7 cellular contexts compared by ENCODE assay signal in genomic region chr17:17836818-17837379, GRCh38. TPM values are rescaled to one million over a fixed set of nuclear protein-coding genes. Genes with fewer than 3 reads are reported as not detected.
DNase-seq lines count a peak whose midpoint lies in the region; ATAC-seq, FAIRE-seq and TF ChIP-seq lines count a peak whose summit lies in the region.

SREBF1 (minus strand) TSS chr17:17836986; CDS start chr17:17836817, 169 bp downstream.

- 4% methylated on average over 46 of the region's 52 CpGs; no CpG with 5 or more reads in 1 of the 2 experiments for WGBS in H1 (ENCODE audit: extremely low coverage in 1 of 2, insufficient coverage in 1 of 2, insufficient read length in 1 of 2, insufficient replicate concordance in 2 of 2, low coverage in 1 of 2, low lambda C conversion rate in 2 of 2, missing lambda C conversion rate in 1 of 2), 2 experiments

- H3K4ac ChIP-seq in H1 (replicated peaks; ENCODE audit: insufficient read length, low read depth, low read length): peak within 1 kb of the TSS; percentile 84

- POLR2A ChIA-PET in activated CD4-positive, alpha-beta memory T cell treated with anti-CD3 and anti-CD28 coated beads, Interleukin-2, amount 10 ng/mL, durations not matched to agents 7 days and 5 days (lab: Charles Lee): interaction anchor here (0.6 to 8.5 kb wide), 23 partner anchors 11 to 556 kb away, joined by 3 to 322 read pairs (median 7); partner anchors contain the start of genes ATPAF2, COPS3, DRC3 and GID4
- POLR2A ChIA-PET in H1 (lab: Charles Lee; ENCODE audit: partially characterized antibody): interaction anchor here (0.6 to 18.4 kb wide), 35 partner anchors 9 to 342 kb away, joined by 3 to 532 read pairs (median 5); no protein-coding TSS in a partner anchor

- no peak for FAIRE-seq in H1 (lab: Jason Lieb, UNC)

- H3K27me3 Mint-ChIP-seq in GM23338 (ENCODE audit: insufficient read depth, low read depth, poor library complexity): peaks cover 34% of the 10 kb centered on the region
- no peaks in the 10 kb centered on the region for H3K27me3 Mint-ChIP-seq in activated CD4-positive, alpha-beta memory T cell treated with anti-CD3 and anti-CD28 coated beads, Interleukin-2, amount 10 ng/mL, durations not matched to agents 7 days and 5 days

- H3K27me3 ChIP-seq in GM23338 (ENCODE audit: insufficient read depth) (no peaks in the 10 kb centered on the region), H1 (replicated peaks in 1 of 4; ENCODE audit: control insufficient read depth in 3 of 4, extremely low read depth in 1 of 4, insufficient read depth in 3 of 4, low read length in 3 of 4) (no peaks in the 10 kb centered on the region)

- peak within 1 kb of the TSS; percentile 92 for H2BK15ac ChIP-seq in H1 (ENCODE audit: low read length)

- no peaks in the 10 kb centered on the region for H3K9me3 Mint-ChIP-seq in GM23338
- H3K9me3 Mint-ChIP-seq in activated CD4-positive, alpha-beta memory T cell treated with anti-CD3 and anti-CD28 coated beads, Interleukin-2, amount 10 ng/mL, durations not matched to agents 7 days and 5 days: no peaks in the 10 kb centered on the region

- H3K23ac ChIP-seq in H1 (ENCODE audit: insufficient read length): no peak within 1 kb of the TSS

- H3K14ac ChIP-seq in H1 (ENCODE audit: insufficient read length): no peak within 1 kb of the TSS

- H3K36me3 ChIP-seq in GM23338 (ENCODE audit: insufficient read depth) (no peaks in the 10 kb centered on the region), H1 (ENCODE audit: control insufficient read depth in 2 of 4, insufficient read depth in 4 of 4, low read length in 3 of 4) (peaks cover 0 to 5% (median under 1%) of the 10 kb centered on the region in 4 experiments; a peak in 4 of 8 replicates)

- no peaks in the 10 kb centered on the region for H3K9me2 ChIP-seq in GM23338 (ENCODE audit: insufficient read depth)

- peak within 1 kb of the TSS; percentile 80 for H3K4me3 Mint-ChIP-seq in GM23338
- H3K4me3 Mint-ChIP-seq in activated CD4-positive, alpha-beta memory T cell treated with anti-CD3 and anti-CD28 coated beads, Interleukin-2, amount 10 ng/mL, durations not matched to agents 7 days and 5 days: peak within 1 kb of the TSS; percentile 80

- CTCF ChIA-PET in activated CD4-positive, alpha-beta memory T cell treated with anti-CD3 and anti-CD28 coated beads, Interleukin-2, amount 10 ng/mL, durations not matched to agents 7 days and 5 days (lab: Charles Lee): interaction anchor here (1.0 to 2.6 kb wide), 5 partner anchors 11 to 25 kb away, joined by 4 to 23 read pairs (median 11); no protein-coding TSS in a partner anchor
- CTCF ChIA-PET in H1 (lab: Charles Lee; ENCODE audit: partially characterized antibody): interaction anchor here (0.6 to 6.6 kb wide), 12 partner anchors 9 to 197 kb away, joined by 3 to 66 read pairs (median 6); no protein-coding TSS in a partner anchor

- no peak for DNase-seq in GM12864 (ENCODE audit: low read depth)
- DNase-seq in GM23338 (ENCODE audit: low spot score): peak; percentile 95
- DNase-seq in M059J (ENCODE audit: low read depth): peak; percentile 48
- peak; percentile 73 for DNase-seq in activated CD4-positive, alpha-beta memory T cell treated with anti-CD3 and anti-CD28 coated beads, Interleukin-2, amount 10 ng/mL, durations not matched to agents 7 days and 5 days
- peak; percentile 59 to 84 for DNase-seq in H1 (ENCODE audit: low read depth in 1 of 2, low spot score in 2 of 2)
- no peak for DNase-seq in mesenteric fat pad (ENCODE audit: low spot score)
- DNase-seq in stimulated activated CD8-positive, alpha-beta memory T cell treated with anti-CD3 and anti-CD28 coated beads, Interleukin-7, amount 100 ng/mL, for 48 hours (ENCODE audit: extremely low read depth in 1 of 2, low read depth in 1 of 2): peak; percentile 50 to 52

- H3F3A ChIP-seq in GM23338 (replicated peaks; ENCODE audit: low read depth): peaks cover 26% of the 10 kb centered on the region

- H3K79me2 ChIP-seq in GM23338 (replicated peaks; ENCODE audit: insufficient read depth) (peaks cover 42% of the 10 kb centered on the region), H1 (ENCODE audit: control insufficient read depth in 1 of 2, insufficient read depth in 2 of 2, low read length in 2 of 2) (peaks cover 23 to 37% of the 10 kb centered on the region in 2 experiments)

- H2BK12ac ChIP-seq in H1 (ENCODE audit: low read depth, low read length): peak within 1 kb of the TSS; percentile 99

- H3K79me1 ChIP-seq in H1 (ENCODE audit: low read depth, low read length): peaks cover 7% of the 10 kb centered on the region

- peaks cover 15% of the 10 kb centered on the region for H3K23me2 ChIP-seq in H1 (ENCODE audit: low read depth, low read length)

- peaks cover 57% of the 10 kb centered on the region for H3K4me1 ChIP-seq in GM23338 (ENCODE audit: insufficient read depth)
- H3K4me1 ChIP-seq in H1 (replicated peaks in 1 of 4; ENCODE audit: control insufficient read depth in 3 of 4, insufficient read depth in 4 of 4, low read length in 3 of 4): peaks cover 19 to 48% (median 39%) of the 10 kb centered on the region in 4 experiments

- peaks cover 38% of the 10 kb centered on the region for H4K20me1 ChIP-seq in GM23338 (replicated peaks; ENCODE audit: insufficient read depth)
- peaks cover 16 to 17% of the 10 kb centered on the region in 2 experiments for H4K20me1 ChIP-seq in H1 (replicated peaks in 1 of 2; ENCODE audit: control insufficient read depth in 1 of 2, insufficient read depth in 2 of 2, low read length in 2 of 2)

- peak within 1 kb of the TSS; percentile 98 for H4K8ac ChIP-seq in H1 (ENCODE audit: extremely low read depth, insufficient read depth, low read length)

- peak within 1 kb of the TSS; percentile 63 for H4K5ac ChIP-seq in H1 (ENCODE audit: insufficient read length, low read depth, low read length)

- peak within 1 kb of the TSS; percentile 99 for H2BK5ac ChIP-seq in H1 (ENCODE audit: low read depth, low read length)

- peaks cover 30% of the 10 kb centered on the region for H3K36me3 Mint-ChIP-seq in GM23338 (ENCODE audit: low read depth)
- H3K36me3 Mint-ChIP-seq in activated CD4-positive, alpha-beta memory T cell treated with anti-CD3 and anti-CD28 coated beads, Interleukin-2, amount 10 ng/mL, durations not matched to agents 7 days and 5 days (ENCODE audit: low read depth): peaks cover 35% of the 10 kb centered on the region

- H3K4me2 ChIP-seq in GM23338: peak within 1 kb of the TSS; percentile 93
- H3K4me2 ChIP-seq in H1 (ENCODE audit: insufficient read depth in 1 of 2, low read depth in 2 of 2, low read length in 2 of 2): peak within 1 kb of the TSS; percentile 79 to 86

- peak within 1 kb of the TSS; percentile 96 to 99 (median 99) for H3K9ac ChIP-seq in H1 (replicated peaks in 1 of 4; ENCODE audit: extremely low read depth in 1 of 4, low read depth in 3 of 4, low read length in 3 of 4)

- no peak for TF ChIP-seq CTCF in GM12864 (IDR thresholded peaks at IDR 0.05; ENCODE audit: low read depth, low read length, missing control alignments)
- no peak for TF ChIP-seq CTCF in GM23338 (conservative IDR thresholded peaks at IDR 0.05; ENCODE audit: low read depth in 2 of 2)
- no peak for TF ChIP-seq CTCF in H1 (IDR thresholded peaks at IDR 0.05; ENCODE audit: control extremely low read depth in 1 of 3, insufficient read depth in 1 of 3, low read depth in 1 of 3, low read length in 3 of 3)

- H3K18ac ChIP-seq in H1 (ENCODE audit: extremely low read depth, low read length): peak within 1 kb of the TSS; percentile 99

- H3K4me3 ChIP-seq in GM12864 (ENCODE audit: low read depth, low read length): peak within 1 kb of the TSS; percentile 90
- H3K4me3 ChIP-seq in GM23338: peak within 1 kb of the TSS; percentile 97
- peak within 1 kb of the TSS; percentile 81 to 99 (median 96) for H3K4me3 ChIP-seq in H1 (ENCODE audit: extremely low read depth in 1 of 4, insufficient read depth in 2 of 4, low read depth in 3 of 4, low read length in 4 of 4)

- no peak for TF ChIP-seq RAD21 in H1 (IDR thresholded peaks at IDR 0.05 in 1 of 2, conservative IDR thresholded peaks at IDR 0.05 in 1 of 2; ENCODE audit: low read depth in 2 of 2, low read length in 2 of 2)

- peak; percentile 48 to 91 for TF ChIP-seq POLR2A in H1 (IDR thresholded peaks at IDR 0.05; ENCODE audit: control extremely low read depth in 1 of 2, low read depth in 2 of 2, low read length in 2 of 2)

- ATAC-seq in GM23338: peak; percentile 50

- H2AFZ ChIP-seq in GM23338 (no peak within 1 kb of the TSS), H1 (ENCODE audit: low read length) (no peak within 1 kb of the TSS)

- peak within 1 kb of the TSS; percentile 39 for H2BK120ac ChIP-seq in H1 (replicated peaks; ENCODE audit: low read depth, low read length)

- H3K56ac ChIP-seq in H1 (replicated peaks; ENCODE audit: insufficient read length, low read depth, low read length): peak within 1 kb of the TSS; percentile 86

- TF ChIP-seq EP300 in H1 (IDR thresholded peaks at IDR 0.05; ENCODE audit: borderline replicate concordance in 1 of 2, low read depth in 2 of 2, low read length in 2 of 2): no peak

- peak within 1 kb of the TSS; percentile 98 for H3K27ac ChIP-seq in GM23338 (ENCODE audit: low read depth)
- H3K27ac ChIP-seq in H1 (ENCODE audit: low read depth, low read length): peak within 1 kb of the TSS; percentile 93

- no peaks in the 10 kb centered on the region for H3K9me3 ChIP-seq in H1 (ENCODE audit: insufficient read depth in 2 of 2, low read depth in 1 of 2, low read length in 1 of 2)

- H4K91ac ChIP-seq in H1 (replicated peaks; ENCODE audit: insufficient read length, low read length): peak within 1 kb of the TSS; percentile 95

- H2BK20ac ChIP-seq in H1 (ENCODE audit: low read length): peak within 1 kb of the TSS; percentile 98

- peak within 1 kb of the TSS; percentile 99 for H3K27ac Mint-ChIP-seq in GM23338
- peak within 1 kb of the TSS; percentile 94 for H3K27ac Mint-ChIP-seq in activated CD4-positive, alpha-beta memory T cell treated with anti-CD3 and anti-CD28 coated beads, Interleukin-2, amount 10 ng/mL, durations not matched to agents 7 days and 5 days

- peaks cover 67% of the 10 kb centered on the region for H3K4me1 Mint-ChIP-seq in GM23338
- H3K4me1 Mint-ChIP-seq in activated CD4-positive, alpha-beta memory T cell treated with anti-CD3 and anti-CD28 coated beads, Interleukin-2, amount 10 ng/mL, durations not matched to agents 7 days and 5 days: peaks cover 77% of the 10 kb centered on the region

- peak within 1 kb of the TSS; percentile 99 for H2AK5ac ChIP-seq in H1 (ENCODE audit: low read depth, low read length)

RNA-seq across cellular contexts. Expression of gene SREBF1, which starts in this region (rescaled TPM):
- 77.7 and 85.3 TPM in 2 replicates for total RNA-seq in GM23338 (2014; rRNA removed; shearing (Covaris generic))
- polyA plus RNA-seq in GM23338 (2016; fragmentation: Nextera tagmentation; extraction: Ambion mirVana) (39.6 and 43.7 TPM in 2 replicates), H1 (2011; rRNA removed) (28.6 and 64.6 TPM in 2 replicates)
- 40.5 and 57.7 TPM in 2 replicates for total RNA-seq in M059J (2014; rRNA removed; shearing (Covaris generic))
- total RNA-seq in activated CD4-positive, alpha-beta memory T cell treated with anti-CD3 and anti-CD28 coated beads, Interleukin-2, amount 10 ng/mL, durations not matched to agents 7 days and 5 days: 100 to 1,000 TPM; 177 to 186 TPM
- total RNA-seq in H1 (2021; fragmentation: NEBNext Ultra II Directional; extraction: Animal tissue kit (Norgen Biotek cat#: 25700)): 69.9 and 70.8 TPM in 2 replicates
- 34.1 TPM for polyA plus RNA-seq in H1 (2011; cell fraction: cytosol; rRNA removed)
- 270 TPM for polyA plus RNA-seq in H1 (2011; cell fraction: nucleus; rRNA removed)
- polyA plus RNA-seq in H1 (2012, experiment 1 of 2): 45.2 to 64.7 TPM (median 53.7 TPM) in 4 replicates
- 36.4 TPM for polyA plus RNA-seq in H1 (2012, experiment 2 of 2)
- 88.4 TPM for polyA plus RNA-seq in H1 (2013, experiment 1 of 2)
- 76.5 TPM for polyA plus RNA-seq in H1 (2013, experiment 2 of 2)
- polyA minus RNA-seq in H1 (2011; rRNA and poly(A)+ RNA removed): 21.0 and 35.5 TPM in 2 replicates
- polyA minus RNA-seq in H1 (2011; cell fraction: cytosol; rRNA and poly(A)+ RNA removed): 60.1 TPM
- polyA minus RNA-seq in H1 (2011; cell fraction: nucleus; rRNA and poly(A)+ RNA removed): 90.1 TPM
- total RNA-seq in mesenteric fat pad: 39.9 TPM

Comparison
In these comparisons a context has a peak if more than half of its experiments do, and no peak if none do; other contexts are left out.
1. DNase-seq: peak in GM23338 (single experiment), M059J (single experiment), activated CD4-positive, alpha-beta memory T cell treated with anti-CD3 and anti-CD28 coated beads, Interleukin-2, amount 10 ng/mL, durations not matched to agents 7 days and 5 days (single experiment), H1 (2 of 2) and stimulated activated CD8-positive, alpha-beta memory T cell treated with anti-CD3 and anti-CD28 coated beads, Interleukin-7, amount 100 ng/mL, for 48 hours (2 of 2); none in GM12864 (single experiment) and mesenteric fat pad (single experiment).
2. Peak in every context shown above with its lines, with median percentiles within 50 percentile points of each other: H3K4me3 ChIP-seq.